ENCODE assay signal across 16 cellular contexts in genomic region chr14:91310620-91311283, GRCh38.
DNase-seq lines count a peak whose midpoint lies in the region; ATAC-seq, FAIRE-seq and TF ChIP-seq lines count a peak whose summit lies in the region.
"Had no signal": no experiment of that assay in that cellular context is flagged by ENCODE, and none has a peak within 500 bp of the region (broad histone marks: within the 10 kb centered on the region; RNA-seq: fewer than 3 reads in every experiment).

No MANE protein-coding gene starts in this region.

- WGBS in neuronal stem cell (ENCODE audit: extremely low coverage in 2 of 2, insufficient read length in 2 of 2, insufficient replicate concordance in 1 of 2), 2 donors = no CpG with 5 or more reads among the region's 16 CpGs

- H3F3A ChIP-seq in GM23338 (replicated peaks; ENCODE audit: low read depth) = no peaks in the 10 kb centered on the region; the same call in 1 of the 2 replicates

- H4K8ac ChIP-seq in neuronal stem cell (ENCODE audit: low read depth, low read length) = peak overlapping the region; percentile 29

- FAIRE-seq in bronchial epithelial cell (lab: Jason Lieb, UNC) = peak; percentile 73
- FAIRE-seq: GM18507, RCC 7860 had no signal

- no peaks in the 10 kb centered on the region for H3K9me3 Mint-ChIP-seq in activated CD4-positive, alpha-beta T cell treated with anti-CD3 and anti-CD28 coated beads, Interleukin-2, amount 10 ng/mL, durations not matched to agents 24 days and 14 days
- peaks cover 30% of the 10 kb centered on the region for H3K9me3 Mint-ChIP-seq in GM23338

- H3K36me3 ChIP-seq in KOPT-K1 (ENCODE audit: insufficient read depth, low read length) (peaks cover 98% of the 10 kb centered on the region), bronchial epithelial cell (ENCODE audit: control insufficient read depth, insufficient read depth, low read length) (peaks cover 26% of the 10 kb centered on the region), neuronal stem cell (replicated peaks in 1 of 2; ENCODE audit: control insufficient read depth in 2 of 2, insufficient read depth in 2 of 2, low read length in 2 of 2) (peaks cover 73 to 99% of the 10 kb centered on the region in 2 donors), GM23338 (ENCODE audit: insufficient read depth) (peaks cover 31% of the 10 kb centered on the region)

- H3K4me2 ChIP-seq in neuronal stem cell (ENCODE audit: insufficient read depth, low read length, poor library complexity, severe bottlenecking) (no peak overlapping the region), GM23338 (no peak overlapping the region)

- H3K23ac ChIP-seq in neuronal stem cell (ENCODE audit: low read depth, low read length, poor library complexity) = peak overlapping the region; percentile 34

- no peak overlapping the region for H3K14ac ChIP-seq in neuronal stem cell (ENCODE audit: low read length)

- no peak overlapping the region for H2BK5ac ChIP-seq in neuronal stem cell (ENCODE audit: low read length)

- peaks cover 0 to 1% of the 10 kb centered on the region in 2 donors for H3K4me1 ChIP-seq in neuronal stem cell (ENCODE audit: control insufficient read depth in 2 of 2, insufficient read depth in 1 of 2, low read depth in 1 of 2, low read length in 2 of 2)
- H3K4me1 ChIP-seq in GM23338 (ENCODE audit: insufficient read depth) = peaks cover 9% of the 10 kb centered on the region

- H3K9me3 ChIP-seq in KOPT-K1 (ENCODE audit: insufficient read depth, low read length, poor library complexity, severe bottlenecking) (no peaks in the 10 kb centered on the region), neuronal stem cell (replicated peaks in 1 of 2; ENCODE audit: control insufficient read depth in 2 of 2, insufficient read depth in 1 of 2, low read depth in 1 of 2, low read length in 2 of 2) (peaks cover 13 to 30% of the 10 kb centered on the region in 2 donors)
- H3K9me3 ChIP-seq: left lung, stomach had no signal

- peak overlapping the region; percentile 66 for H3K4me3 Mint-ChIP-seq in activated CD4-positive, alpha-beta T cell treated with anti-CD3 and anti-CD28 coated beads, Interleukin-2, amount 10 ng/mL, durations not matched to agents 24 days and 14 days
- no peak overlapping the region for H3K4me3 Mint-ChIP-seq in GM23338
- H3K4me3 Mint-ChIP-seq: nephron had no signal

- DNase-seq in activated CD4-positive, alpha-beta T cell treated with anti-CD3 and anti-CD28 coated beads, Interleukin-2, amount 10 ng/mL, durations not matched to agents 24 days and 14 days = peak; percentile 80
- no peak for DNase-seq in bronchial epithelial cell (ENCODE audit: low read depth)
- no peak for DNase-seq in neuronal stem cell (ENCODE audit: low spot score)
- DNase-seq in GM23338 (ENCODE audit: low spot score) = no peak
- no peak for DNase-seq in NOMO-1 (lab: John Stamatoyannopoulos, UW; ENCODE audit: unreplicated experiment in 2 of 2)
- DNase-seq: hippocampal formation, left lung, NCI-H510A, retina, stomach had no signal

- no peak overlapping the region for H3K18ac ChIP-seq in neuronal stem cell (ENCODE audit: low read length)

- no peak overlapping the region for H4K91ac ChIP-seq in neuronal stem cell (ENCODE audit: low read depth, low read length, poor library complexity)

- no peaks in the 10 kb centered on the region for H3K27me3 Mint-ChIP-seq in activated CD4-positive, alpha-beta T cell treated with anti-CD3 and anti-CD28 coated beads, Interleukin-2, amount 10 ng/mL, durations not matched to agents 24 days and 14 days
- H3K27me3 Mint-ChIP-seq in GM23338 (ENCODE audit: insufficient read depth, low read depth, poor library complexity) = peaks cover 11% of the 10 kb centered on the region

- H2BK12ac ChIP-seq in neuronal stem cell (ENCODE audit: low read length) = no peak overlapping the region

- ATAC-seq in GM23338 (no peak), HG02884 (IDR thresholded peaks at IDR 0.05; ENCODE audit: unreplicated experiment) (no peak)

- H3K27ac Mint-ChIP-seq in activated CD4-positive, alpha-beta T cell treated with anti-CD3 and anti-CD28 coated beads, Interleukin-2, amount 10 ng/mL, durations not matched to agents 24 days and 14 days = peak overlapping the region; percentile 91
- no peak overlapping the region for H3K27ac Mint-ChIP-seq in GM23338
- H3K27ac Mint-ChIP-seq: nephron had no signal

- no peaks in the 10 kb centered on the region; the same call in 1 of the 2 replicates for H4K20me1 ChIP-seq in GM23338 (replicated peaks; ENCODE audit: insufficient read depth)

- no peak overlapping the region for H2AFZ ChIP-seq in neuronal stem cell (ENCODE audit: low read length)
- no peak overlapping the region for H2AFZ ChIP-seq in GM23338

- H2BK15ac ChIP-seq in neuronal stem cell (ENCODE audit: low read length) = no peak overlapping the region

- H3K79me1 ChIP-seq in neuronal stem cell (ENCODE audit: low read depth, low read length) = peaks cover 7% of the 10 kb centered on the region

- no peak overlapping the region for H3K4ac ChIP-seq in neuronal stem cell (ENCODE audit: low read length)

- no peak overlapping the region for H2AK5ac ChIP-seq in neuronal stem cell (ENCODE audit: low read depth, low read length)

- H3K9me2 ChIP-seq in GM23338 (ENCODE audit: insufficient read depth) = no peaks in the 10 kb centered on the region

- H3K27me3 ChIP-seq in bronchial epithelial cell (ENCODE audit: control insufficient read depth, insufficient read depth, low read length) (no peaks in the 10 kb centered on the region), neuronal stem cell (ENCODE audit: control insufficient read depth in 3 of 3, insufficient read depth in 3 of 3, low read depth in 1 of 3, low read length in 3 of 3) (no peaks in the 10 kb centered on the region), GM23338 (ENCODE audit: insufficient read depth) (no peaks in the 10 kb centered on the region)
- H3K27me3 ChIP-seq: left lung, stomach had no signal

- H3K79me2 ChIP-seq in GM23338 (replicated peaks; ENCODE audit: insufficient read depth) = no peaks in the 10 kb centered on the region

- H3K9ac ChIP-seq in neuronal stem cell (ENCODE audit: low read depth, low read length, poor library complexity) = peak overlapping the region; percentile 47

- peaks cover 54% of the 10 kb centered on the region for H3K4me1 Mint-ChIP-seq in activated CD4-positive, alpha-beta T cell treated with anti-CD3 and anti-CD28 coated beads, Interleukin-2, amount 10 ng/mL, durations not matched to agents 24 days and 14 days
- H3K4me1 Mint-ChIP-seq in GM23338 = peaks cover 23% of the 10 kb centered on the region
- H3K4me1 Mint-ChIP-seq: nephron had no signal

- H3K27ac ChIP-seq in KOPT-K1 (ENCODE audit: low read depth, low read length, poor library complexity, severe bottlenecking) = peak overlapping the region; percentile 26
- H3K27ac ChIP-seq in neuronal stem cell (replicated peaks; ENCODE audit: low read length) = no peak overlapping the region
- H3K27ac ChIP-seq in GM23338 (ENCODE audit: low read depth) = no peak overlapping the region
- H3K27ac ChIP-seq: coronary artery, left lung, stomach had no signal

- peaks cover 73% of the 10 kb centered on the region for H3K36me3 Mint-ChIP-seq in activated CD4-positive, alpha-beta T cell treated with anti-CD3 and anti-CD28 coated beads, Interleukin-2, amount 10 ng/mL, durations not matched to agents 24 days and 14 days (ENCODE audit: low read depth)
- H3K36me3 Mint-ChIP-seq in GM23338 (ENCODE audit: low read depth) = peaks cover 90% of the 10 kb centered on the region

- H3K4me3 ChIP-seq in bronchial epithelial cell (ENCODE audit: low read depth, low read length) (no peak overlapping the region), neuronal stem cell (ENCODE audit: low read length in 2 of 2) (no peak overlapping the region), GM23338 (no peak overlapping the region)
- H3K4me3 ChIP-seq: coronary artery, left lung, stomach had no signal

- no peak for TF ChIP-seq CTCF in bronchial epithelial cell (IDR thresholded peaks at IDR 0.05; ENCODE audit: insufficient read depth, low read length, severe bottlenecking)
- no peak for TF ChIP-seq CTCF in GM23338 (conservative IDR thresholded peaks at IDR 0.05; ENCODE audit: low read depth in 2 of 2)

- intact Hi-C loops in activated CD4-positive, alpha-beta T cell treated with anti-CD3 and anti-CD28 coated beads, Interleukin-2, amount 10 ng/mL, durations not matched to agents 24 days and 14 days (cut with micrococcal nuclease) = no loop called here

- H2BK120ac ChIP-seq in neuronal stem cell (ENCODE audit: low read depth, low read length) = no peak overlapping the region

TF ChIP-seq in GM23338, 12 proteins besides CTCF, POLR2A, EP300 and RAD21 (continues in another document):
- no peak for TF ChIP-seq ETS1 (IDR thresholded peaks at IDR 0.05)
